ENCODE assay signal across 8 cellular contexts in genomic region chr10:68955786-68956532, GRCh38. TPM values are rescaled to one million over a fixed set of nuclear protein-coding genes. Genes with fewer than 3 reads are reported as not detected.
DNase-seq lines count a peak whose midpoint lies in the region; ATAC-seq and TF ChIP-seq lines count a peak whose summit lies in the region.

Gene DDX21 (plus strand): TSS chr10:68956170. CDS start chr10:68956226, 56 bp downstream.

- TF ChIP-seq CTCF in mesothelial cell of epicardium (IDR thresholded peaks at IDR 0.05; ENCODE audit: unreplicated experiment): no peak

- H3K4me1 ChIP-seq in HUES48 (ENCODE audit: control insufficient read depth, insufficient read depth, low read length) (no peaks in the 10 kb centered on the region; the same call in 1 of the 2 replicates), NT2/D1 (ENCODE audit: insufficient read depth, insufficient read length) (peaks cover 2% of the 10 kb centered on the region)

- H3K36me3 ChIP-seq in HUES48 (ENCODE audit: control insufficient read depth, insufficient read depth, low read length) (peaks cover 24% of the 10 kb centered on the region), NT2/D1 (ENCODE audit: insufficient read depth, insufficient read length, low read length) (peaks cover 32% of the 10 kb centered on the region)

- no peaks in the 10 kb centered on the region for H3K27me3 Mint-ChIP-seq in mesothelial cell of epicardium (ENCODE audit: low read depth)

- peak within 1 kb of the TSS; percentile 93 for H3K27ac ChIP-seq in HUES48 (ENCODE audit: low read depth, low read length)

- H3K4me3 ChIP-seq in HUES48 (ENCODE audit: low read depth, low read length): peak within 1 kb of the TSS; percentile 87
- H3K4me3 ChIP-seq in NT2/D1 (ENCODE audit: insufficient read length, low read depth): peak within 1 kb of the TSS; percentile 99

- H3K27ac Mint-ChIP-seq in mesothelial cell of epicardium: peak within 1 kb of the TSS; percentile 100

- DNase-seq in D341Med (ENCODE audit: low spot score) (peak; percentile 86), NT2/D1 (ENCODE audit: low read depth, low spot score) (peak; percentile 68), mesothelial cell of epicardium (ENCODE audit: low spot score in 2 of 2, unreplicated experiment in 2 of 2) (peak; percentile 56 to 81)
- DNase-seq in activated CD8-positive, alpha-beta memory T cell treated with anti-CD3 and anti-CD28 coated beads, Interleukin-2, amount 50 U/mL, for 1 hour (ENCODE audit: extremely low read depth): peak; percentile 76
- peak; percentile 82 to 86 for DNase-seq in stimulated activated CD8-positive, alpha-beta memory T cell treated with anti-CD3 and anti-CD28 coated beads, Interleukin-15, amount 100 ng/mL, for 48 hours (ENCODE audit: low read depth in 2 of 2)

- no peaks in the 10 kb centered on the region for H3K9me3 Mint-ChIP-seq in mesothelial cell of epicardium

- H3K9me3 ChIP-seq in HUES48 (ENCODE audit: control insufficient read depth, insufficient read depth, low read length) (no peaks in the 10 kb centered on the region), NT2/D1 (ENCODE audit: insufficient read depth, low read length) (no peaks in the 10 kb centered on the region)

- ATAC-seq in GM21390 (IDR thresholded peaks at IDR 0.05; ENCODE audit: unreplicated experiment): peak; percentile 88

- peaks cover 9% of the 10 kb centered on the region for H3K4me1 Mint-ChIP-seq in mesothelial cell of epicardium

- H3K36me3 Mint-ChIP-seq in mesothelial cell of epicardium: peaks cover 4% of the 10 kb centered on the region

- H3K9ac ChIP-seq in HUES48 (ENCODE audit: low read depth, low read length): peak within 1 kb of the TSS; percentile 95
- H3K9ac ChIP-seq in NT2/D1 (ENCODE audit: insufficient read length, low read depth): peak within 1 kb of the TSS; percentile 98

- in situ Hi-C loops in endometrial microvascular endothelial cells (cut with HindIII; ENCODE audit: inconsistent ontology term, low pct_unique_long_range_greater_than_20kb, low sequenced_read_pairs): no loop called here

- no peaks in the 10 kb centered on the region for H3K27me3 ChIP-seq in HUES48 (ENCODE audit: control insufficient read depth, insufficient read depth, low read length)
- H3K27me3 ChIP-seq in NT2/D1 (ENCODE audit: insufficient read depth, insufficient read length): no peaks in the 10 kb centered on the region

- H3K4me3 Mint-ChIP-seq in mesothelial cell of epicardium: peak within 1 kb of the TSS; percentile 99

RNA-seq across cellular contexts. Expression of gene DDX21, which starts in this region (rescaled TPM):
- total RNA-seq in endometrial microvascular endothelial cells (ENCODE audit: inconsistent ontology term) (135 TPM), mesothelial cell of epicardium (39.8 to 42.6 TPM (median 42.1 TPM) in 3 replicates)

Comparison
In these comparisons a context has a peak if more than half of its experiments do, and no peak if none do; other contexts are left out.
1. Peak in every context shown above with its lines: DNase-seq, ATAC-seq, H3K4me3 ChIP-seq and H3K27ac ChIP-seq.